Comparison of ENCODE assay signal across 8 cellular contexts in genomic region chr10:102644066-102644645, GRCh38. TPM values are rescaled to one million over a fixed set of nuclear protein-coding genes. Genes with fewer than 3 reads are reported as not detected.
DNase-seq lines count a peak whose midpoint lies in the region; ATAC-seq and TF ChIP-seq lines count a peak whose summit lies in the region.

A gene with protein sequence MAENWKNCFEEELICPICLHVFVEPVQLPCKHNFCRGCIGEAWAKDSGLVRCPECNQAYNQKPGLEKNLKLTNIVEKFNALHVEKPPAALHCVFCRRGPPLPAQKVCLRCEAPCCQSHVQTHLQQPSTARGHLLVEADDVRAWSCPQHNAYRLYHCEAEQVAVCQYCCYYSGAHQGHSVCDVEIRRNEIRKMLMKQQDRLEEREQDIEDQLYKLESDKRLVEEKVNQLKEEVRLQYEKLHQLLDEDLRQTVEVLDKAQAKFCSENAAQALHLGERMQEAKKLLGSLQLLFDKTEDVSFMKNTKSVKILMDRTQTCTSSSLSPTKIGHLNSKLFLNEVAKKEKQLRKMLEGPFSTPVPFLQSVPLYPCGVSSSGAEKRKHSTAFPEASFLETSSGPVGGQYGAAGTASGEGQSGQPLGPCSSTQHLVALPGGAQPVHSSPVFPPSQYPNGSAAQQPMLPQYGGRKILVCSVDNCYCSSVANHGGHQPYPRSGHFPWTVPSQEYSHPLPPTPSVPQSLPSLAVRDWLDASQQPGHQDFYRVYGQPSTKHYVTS (plus strand): TSS chr10:102644479. CDS start chr10:102644618, 139 bp downstream.

- CTCF ChIA-PET in activated CD4-positive, alpha-beta T cell treated with anti-CD3 and anti-CD28 coated beads for 36 hours (lab: Charles Lee) = interaction anchor here (1.1 to 3.7 kb wide), 6 partner anchors 14 to 245 kb away, joined by 3 to 29 read pairs (median 7); partner anchors contain the start of genes ACTR1A, ARL3 and SFXN2

- H3K4me3 ChIP-seq in Karpas-422 (ENCODE audit: low read length) (peak within 1 kb of the TSS; percentile 84), lower lobe of right lung (peak within 1 kb of the TSS; percentile 91)

- no peaks in the 10 kb centered on the region for H3K9me3 ChIP-seq in Karpas-422 (ENCODE audit: low read length)
- no peaks in the 10 kb centered on the region for H3K9me3 ChIP-seq in lower lobe of right lung

- peak within 1 kb of the TSS; percentile 95 for H3K4me3 Mint-ChIP-seq in activated CD4-positive, alpha-beta T cell treated with anti-CD3 and anti-CD28 coated beads for 36 hours
- H3K4me3 Mint-ChIP-seq in dendritic cell treated with granulocyte-macrophage colony-stimulating factor and Interleukin-4, amounts not matched to agents 40 ng/mL and 50 ng/mL, for 4 days = peak within 1 kb of the TSS; percentile 93

- no peaks in the 10 kb centered on the region for H3K27me3 ChIP-seq in Karpas-422 (ENCODE audit: low read length)
- H3K27me3 ChIP-seq in lower lobe of right lung (ENCODE audit: low read depth) = no peaks in the 10 kb centered on the region

- no peak within 1 kb of the TSS for H2AFZ ChIP-seq in Karpas-422 (ENCODE audit: low read length)

- no peaks in the 10 kb centered on the region for H3K9me3 Mint-ChIP-seq in activated CD4-positive, alpha-beta T cell treated with anti-CD3 and anti-CD28 coated beads for 36 hours (ENCODE audit: low read depth)
- H3K9me3 Mint-ChIP-seq in dendritic cell treated with granulocyte-macrophage colony-stimulating factor and Interleukin-4, amounts not matched to agents 40 ng/mL and 50 ng/mL, for 4 days = no peaks in the 10 kb centered on the region

- H3K36me3 Mint-ChIP-seq in activated CD4-positive, alpha-beta T cell treated with anti-CD3 and anti-CD28 coated beads for 36 hours (ENCODE audit: low read depth) = peaks cover 26% of the 10 kb centered on the region
- peaks cover 57% of the 10 kb centered on the region for H3K36me3 Mint-ChIP-seq in dendritic cell treated with granulocyte-macrophage colony-stimulating factor and Interleukin-4, amounts not matched to agents 40 ng/mL and 50 ng/mL, for 4 days (ENCODE audit: low read depth)

- H3K27me3 Mint-ChIP-seq in activated CD4-positive, alpha-beta T cell treated with anti-CD3 and anti-CD28 coated beads for 36 hours = no peaks in the 10 kb centered on the region
- no peaks in the 10 kb centered on the region for H3K27me3 Mint-ChIP-seq in dendritic cell treated with granulocyte-macrophage colony-stimulating factor and Interleukin-4, amounts not matched to agents 40 ng/mL and 50 ng/mL, for 4 days

- H4K20me1 ChIP-seq in Karpas-422 (ENCODE audit: insufficient read depth, low read depth, low read length) = peaks cover 15% of the 10 kb centered on the region; the same call in 1 of the 2 replicates

- DNase-seq in EL (peak; percentile 48), Karpas-422 (peak; percentile 86), lower lobe of right lung (peak; percentile 74), middle frontal gyrus (ENCODE audit: extremely low spot score, low spot score) (no peak), amniotic stem cell (lab: John Stamatoyannopoulos, UW) (no peak)
- DNase-seq in activated CD4-positive, alpha-beta T cell treated with anti-CD3 and anti-CD28 coated beads for 36 hours = peak; percentile 81
- peak; percentile 29 to 34 for DNase-seq in stimulated activated CD8-positive, alpha-beta memory T cell treated with anti-CD3 and anti-CD28 coated beads, Interleukin-2, amount 100 ng/mL, for 1 hour (ENCODE audit: low read depth in 2 of 2)

- peak within 1 kb of the TSS; percentile 96 for H3K4me2 ChIP-seq in Karpas-422 (ENCODE audit: low read depth, low read length, poor library complexity, severe bottlenecking)

- no peaks in the 10 kb centered on the region for H3K9me2 ChIP-seq in Karpas-422 (replicated peaks; ENCODE audit: insufficient read depth, low read length)

- peaks cover 39% of the 10 kb centered on the region for H3K4me1 Mint-ChIP-seq in activated CD4-positive, alpha-beta T cell treated with anti-CD3 and anti-CD28 coated beads for 36 hours
- peaks cover 48% of the 10 kb centered on the region for H3K4me1 Mint-ChIP-seq in dendritic cell treated with granulocyte-macrophage colony-stimulating factor and Interleukin-4, amounts not matched to agents 40 ng/mL and 50 ng/mL, for 4 days (ENCODE audit: low read depth)

- no peak for TF ChIP-seq CTCF in lower lobe of right lung (IDR thresholded peaks at IDR 0.05)

- H3K79me2 ChIP-seq in Karpas-422 (ENCODE audit: low read length) = peaks cover 56% of the 10 kb centered on the region

- H3K27ac ChIP-seq in Karpas-422 (ENCODE audit: low read length) (peak within 1 kb of the TSS; percentile 98), lower lobe of right lung (peak within 1 kb of the TSS; percentile 99)

- intact Hi-C loops in activated CD4-positive, alpha-beta T cell treated with anti-CD3 and anti-CD28 coated beads for 36 hours (cut with DNase I, micrococcal nuclease) = loop anchor here (1.0 to 10.0 kb wide), 8 partner anchors 249 to 1478 kb away; partner anchors contain the start of genes BTRC (in 1 of the 2), CNNM2 (in 1 of the 2), LDB1 (in 1 of the 2) and NFKB2 (in 1 of the 2)
- intact Hi-C loops in dendritic cell treated with granulocyte-macrophage colony-stimulating factor and Interleukin-4, amounts not matched to agents 40 ng/mL and 50 ng/mL, for 4 days (cut with micrococcal nuclease) = no loop called here
- intact Hi-C loops in lower lobe of right lung (cut with DNase I) = no loop called here

- peaks cover 4% of the 10 kb centered on the region for H3K36me3 ChIP-seq in Karpas-422 (ENCODE audit: insufficient read depth, low read length)
- H3K36me3 ChIP-seq in lower lobe of right lung = peaks cover 9% of the 10 kb centered on the region

- no peak for ATAC-seq in activated CD4-positive, alpha-beta T cell treated with anti-CD3 and anti-CD28 coated beads for 36 hours
- peak in 1 of 2 donors; percentile 6 for ATAC-seq in lower lobe of right lung

- peak within 1 kb of the TSS; percentile 99 for H3K27ac Mint-ChIP-seq in activated CD4-positive, alpha-beta T cell treated with anti-CD3 and anti-CD28 coated beads for 36 hours
- H3K27ac Mint-ChIP-seq in dendritic cell treated with granulocyte-macrophage colony-stimulating factor and Interleukin-4, amounts not matched to agents 40 ng/mL and 50 ng/mL, for 4 days = peak within 1 kb of the TSS; percentile 99

- peak within 1 kb of the TSS; percentile 94 for H3K9ac ChIP-seq in Karpas-422 (ENCODE audit: low read length)

- peaks cover 45% of the 10 kb centered on the region for H3K4me1 ChIP-seq in Karpas-422 (ENCODE audit: low read length)
- H3K4me1 ChIP-seq in lower lobe of right lung = peaks cover 29% of the 10 kb centered on the region

- POLR2A ChIA-PET in activated CD4-positive, alpha-beta T cell treated with anti-CD3 and anti-CD28 coated beads for 36 hours (lab: Charles Lee) = interaction anchor here (0.7 to 2.1 kb wide), 2 partner anchors 33 to 70 kb away, joined by 3 to 8 read pairs; partner anchors contain the start of genes ARL3 and SFXN2

RNA-seq across cellular contexts. Expression of the gene that starts here (rescaled TPM):
- 94.4 and 111 TPM in 2 replicates for total RNA-seq in Karpas-422 (2014; rRNA removed; shearing (Covaris generic); ENCODE audit: low replicate concordance)
- total RNA-seq in activated CD4-positive, alpha-beta T cell treated with anti-CD3 and anti-CD28 coated beads for 36 hours = 10 to 100 TPM; 37.8 to 39.1 TPM
- 142 TPM for total RNA-seq in lower lobe of right lung

Comparison
In these comparisons a context has a peak if more than half of its experiments do, and no peak if none do; other contexts are left out.
1. DNase-seq: peak in EL (single experiment), Karpas-422 (single experiment), activated CD4-positive, alpha-beta T cell treated with anti-CD3 and anti-CD28 coated beads for 36 hours (single experiment), lower lobe of right lung (single experiment) and stimulated activated CD8-positive, alpha-beta memory T cell treated with anti-CD3 and anti-CD28 coated beads, Interleukin-2, amount 100 ng/mL, for 1 hour (2 of 2); none in middle frontal gyrus (single experiment) and amniotic stem cell (single experiment).
2. intact Hi-C loops: an anchor here in activated CD4-positive, alpha-beta T cell treated with anti-CD3 and anti-CD28 coated beads for 36 hours (1.0 to 10.0 kb wide); none called in dendritic cell treated with granulocyte-macrophage colony-stimulating factor and Interleukin-4, amounts not matched to agents 40 ng/mL and 50 ng/mL, for 4 days and lower lobe of right lung.